ENCODE assay signal across 7 cellular contexts in genomic region chr10:115093286-115093775, GRCh38. TPM values are rescaled to one million over a fixed set of nuclear protein-coding genes. Genes with fewer than 3 reads are reported as not detected.
DNase-seq lines count a peak whose midpoint lies in the region; ATAC-seq and TF ChIP-seq lines count a peak whose summit lies in the region.

Gene ATRNL1 (plus strand): TSS chr10:115093365. CDS start chr10:115093751, 386 bp downstream.

- peak within 1 kb of the TSS; percentile 92 for H2AFZ ChIP-seq in neural cell (ENCODE audit: low read depth, low read length)

- peak; percentile 75 for ATAC-seq in GM21515 (IDR thresholded peaks at IDR 0.05; ENCODE audit: unreplicated experiment)

- H3K36me3 ChIP-seq in neural cell (ENCODE audit: insufficient read depth, low read length) = no peaks in the 10 kb centered on the region

- H3K9me3 ChIP-seq in neural cell (ENCODE audit: low read length) = no peaks in the 10 kb centered on the region

- no peaks in the 10 kb centered on the region for H3K27me3 ChIP-seq in neural cell (ENCODE audit: insufficient read depth, low read depth, low read length)

- peaks cover 6% of the 10 kb centered on the region for H3F3A ChIP-seq in neural cell (ENCODE audit: insufficient read depth, low read length, poor library complexity, severe bottlenecking)

- DNase-seq in GM12865 (ENCODE audit: low read depth) (peak; percentile 37), HT1080 (ENCODE audit: low read depth) (peak; percentile 4), fibroblast of villous mesenchyme (ENCODE audit: low read depth) (peak; percentile 5)
- no peak for DNase-seq in stimulated activated naive CD4-positive, alpha-beta T cell treated with Interleukin-2 at 50 U/mL for 16 hours (lab: John Stamatoyannopoulos, UW)

- peak within 1 kb of the TSS; percentile 90 for H3K4me2 ChIP-seq in neural cell (ENCODE audit: low read length)

- peak within 1 kb of the TSS; percentile 91 for H3K9ac ChIP-seq in neural cell (ENCODE audit: low read length)

- no peak for TF ChIP-seq EP300 in neural cell (conservative IDR thresholded peaks at IDR 0.05; ENCODE audit: poor library complexity, severe bottlenecking)

- H3K9me2 ChIP-seq in neural cell (ENCODE audit: insufficient read depth, low read length) = no peaks in the 10 kb centered on the region

- H3K27ac ChIP-seq in neural cell (ENCODE audit: low read length) = peak within 1 kb of the TSS; percentile 94

- TF ChIP-seq CTCF in GM12865 (IDR thresholded peaks at IDR 0.05; ENCODE audit: insufficient read depth, low read depth, low read length, missing control alignments) (no peak), WI38 (IDR thresholded peaks at IDR 0.05; ENCODE audit: low read depth, low read length) (no peak), fibroblast of villous mesenchyme (IDR thresholded peaks at IDR 0.05; ENCODE audit: insufficient read depth, low read depth, low read length) (no peak), neural cell (IDR thresholded peaks at IDR 0.05; ENCODE audit: poor library complexity, severe bottlenecking) (no peak)

- H3K79me2 ChIP-seq in neural cell (replicated peaks; ENCODE audit: insufficient read depth, low read length) = peaks cover 41% of the 10 kb centered on the region

- TF ChIP-seq RAD21 in neural cell (conservative IDR thresholded peaks at IDR 0.05) = no peak

- no peaks in the 10 kb centered on the region for H4K20me1 ChIP-seq in neural cell (ENCODE audit: insufficient read depth)

- peak within 1 kb of the TSS; percentile 55 for H3K4me3 ChIP-seq in GM12865 (ENCODE audit: low read depth, low read length)
- peak within 1 kb of the TSS; percentile 63 for H3K4me3 ChIP-seq in WI38 (ENCODE audit: low read depth, low read length)
- H3K4me3 ChIP-seq in fibroblast of villous mesenchyme (ENCODE audit: low read depth, low read length) = peak within 1 kb of the TSS; percentile 60
- H3K4me3 ChIP-seq in neural cell (ENCODE audit: low read length) = peak within 1 kb of the TSS; percentile 88

TF ChIP-seq in neural cell, 6 proteins besides CTCF, POLR2A, EP300 and RAD21:
- TF ChIP-seq TAF1 (IDR thresholded peaks at IDR 0.05; ENCODE audit: low read depth) (no peak), MXI1 (conservative IDR thresholded peaks at IDR 0.05; ENCODE audit: poor library complexity, severe bottlenecking) (no peak), EZH2 (IDR thresholded peaks at IDR 0.05; ENCODE audit: borderline replicate concordance, insufficient read depth, low read length, poor library complexity, severe bottlenecking) (no peak), SMC3 (conservative IDR thresholded peaks at IDR 0.05; ENCODE audit: poor library complexity) (no peak), POLR2AphosphoS5 (IDR thresholded peaks at IDR 0.05) (peak; percentile 12)
- TF ChIP-seq, protein P1, sequence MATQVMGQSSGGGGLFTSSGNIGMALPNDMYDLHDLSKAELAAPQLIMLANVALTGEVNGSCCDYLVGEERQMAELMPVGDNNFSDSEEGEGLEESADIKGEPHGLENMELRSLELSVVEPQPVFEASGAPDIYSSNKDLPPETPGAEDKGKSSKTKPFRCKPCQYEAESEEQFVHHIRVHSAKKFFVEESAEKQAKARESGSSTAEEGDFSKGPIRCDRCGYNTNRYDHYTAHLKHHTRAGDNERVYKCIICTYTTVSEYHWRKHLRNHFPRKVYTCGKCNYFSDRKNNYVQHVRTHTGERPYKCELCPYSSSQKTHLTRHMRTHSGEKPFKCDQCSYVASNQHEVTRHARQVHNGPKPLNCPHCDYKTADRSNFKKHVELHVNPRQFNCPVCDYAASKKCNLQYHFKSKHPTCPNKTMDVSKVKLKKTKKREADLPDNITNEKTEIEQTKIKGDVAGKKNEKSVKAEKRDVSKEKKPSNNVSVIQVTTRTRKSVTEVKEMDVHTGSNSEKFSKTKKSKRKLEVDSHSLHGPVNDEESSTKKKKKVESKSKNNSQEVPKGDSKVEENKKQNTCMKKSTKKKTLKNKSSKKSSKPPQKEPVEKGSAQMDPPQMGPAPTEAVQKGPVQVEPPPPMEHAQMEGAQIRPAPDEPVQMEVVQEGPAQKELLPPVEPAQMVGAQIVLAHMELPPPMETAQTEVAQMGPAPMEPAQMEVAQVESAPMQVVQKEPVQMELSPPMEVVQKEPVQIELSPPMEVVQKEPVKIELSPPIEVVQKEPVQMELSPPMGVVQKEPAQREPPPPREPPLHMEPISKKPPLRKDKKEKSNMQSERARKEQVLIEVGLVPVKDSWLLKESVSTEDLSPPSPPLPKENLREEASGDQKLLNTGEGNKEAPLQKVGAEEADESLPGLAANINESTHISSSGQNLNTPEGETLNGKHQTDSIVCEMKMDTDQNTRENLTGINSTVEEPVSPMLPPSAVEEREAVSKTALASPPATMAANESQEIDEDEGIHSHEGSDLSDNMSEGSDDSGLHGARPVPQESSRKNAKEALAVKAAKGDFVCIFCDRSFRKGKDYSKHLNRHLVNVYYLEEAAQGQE (IDR thresholded peaks at IDR 0.05; ENCODE audit: borderline replicate concordance) = peak; percentile 67

RNA-seq across cellular contexts. Expression of gene ATRNL1, which starts in this region (rescaled TPM):
- 0.47 and 1.2 TPM in 2 replicates for total RNA-seq in HT1080 (2014; rRNA removed; shearing (Covaris generic))
- polyA plus RNA-seq in HT1080 (2015; cell fraction: cytosol; rRNA removed) = 0.52 and 0.86 TPM in 2 replicates
- 0.30 and 0.88 TPM in 2 replicates for polyA plus RNA-seq in HT1080 (2015; cell fraction: nucleus; rRNA removed)
- 8.4 and 13.0 TPM in 2 replicates for total RNA-seq in fibroblast of villous mesenchyme
- 47.8 and 51.9 TPM in 2 replicates for polyA plus RNA-seq in neural cell
- 606 and 683 TPM in 2 replicates for polyA minus RNA-seq in neural cell
